Comparison of ENCODE assay signal across 8 cellular contexts in the genomic region with DNA sequence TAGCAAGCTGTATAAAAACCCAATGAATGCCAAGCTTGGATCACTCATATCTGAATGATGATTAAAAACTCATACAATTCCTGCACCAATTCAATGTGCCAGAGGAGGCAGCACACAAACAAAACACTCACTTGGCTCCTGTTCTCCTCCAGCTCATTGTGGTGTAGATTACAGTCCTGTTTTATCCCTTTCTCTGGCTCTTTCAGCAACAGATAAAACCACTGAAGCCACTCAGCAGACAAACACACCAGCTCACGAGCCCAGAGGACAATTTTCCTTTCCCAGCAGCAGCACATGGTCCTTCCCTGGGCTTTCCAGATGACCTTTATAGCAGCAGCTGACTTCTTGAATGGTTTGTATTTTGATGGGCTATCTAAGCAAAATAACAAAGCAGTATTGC.
DNase-seq lines count a peak whose midpoint lies in the region; ATAC-seq, FAIRE-seq and TF ChIP-seq lines count a peak whose summit lies in the region.

No MANE protein-coding gene starts in this region.

- no peaks in the 10 kb centered on the region for H3K9me3 ChIP-seq in prostate gland

- H3K4me3 Mint-ChIP-seq in HFFc6, result no peak overlapping the region

- H3K9me3 Mint-ChIP-seq in HFFc6, result peaks cover 26% of the 10 kb centered on the region

- no peaks in the 10 kb centered on the region for H3K4me1 ChIP-seq in prostate gland (replicated peaks)

- H3K27ac ChIP-seq in prostate gland, result no peak overlapping the region

- no peak for TF ChIP-seq POLR2A in prostate gland (IDR thresholded peaks at IDR 0.05)

- H3K36me3 Mint-ChIP-seq in HFFc6 (ENCODE audit: low read depth), result no peaks in the 10 kb centered on the region

- CTCF ChIA-PET in AG04449 (lab: Yijun Ruan, JAX), result no interaction called here
- CTCF ChIA-PET in GM10248 (lab: Yijun Ruan, JAX), result no interaction called here

- H3K27ac Mint-ChIP-seq in HFFc6, result no peak overlapping the region

- no peaks in the 10 kb centered on the region for H3K27me3 ChIP-seq in prostate gland (replicated peaks; ENCODE audit: insufficient read depth)

- POLR2A ChIA-PET in AG04449 (lab: Yijun Ruan, JAX) (no interaction called here), GM10248 (lab: Yijun Ruan, JAX) (no interaction called here)

- H3K27me3 Mint-ChIP-seq in HFFc6 (ENCODE audit: insufficient read depth), result no peaks in the 10 kb centered on the region

- H3K4me1 Mint-ChIP-seq in HFFc6 (ENCODE audit: low read depth), result no peaks in the 10 kb centered on the region

- peak; percentile 72 for FAIRE-seq in GM19239 (lab: Jason Lieb, UNC)

- no peak for DNase-seq in AG04449 (ENCODE audit: low read depth, low spot score)
- no peak for DNase-seq in GM19239 (ENCODE audit: insufficient read length, low spot score)
- peak; percentile 16 for DNase-seq in iPS DF 4.7 (ENCODE audit: extremely low read depth, low spot score)
- no peak for DNase-seq in GM10248 (ENCODE audit: extremely low spot score)
- DNase-seq in prostate gland (ENCODE audit: low spot score), result no peak
- no peak for DNase-seq in GM19238 (ENCODE audit: insufficient read length, low spot score)
- DNase-seq in HFFc6, result no peak

- H3K36me3 ChIP-seq in prostate gland, result no peaks in the 10 kb centered on the region

- WGBS in prostate gland, result 35% methylated on average over 1 of the region's 1 CpG

- H3K4me3 ChIP-seq in AG04449 (ENCODE audit: low read depth, low read length) (no peak overlapping the region), prostate gland (no peak overlapping the region)

- ATAC-seq in SK-N-SH treated with all-trans-retinoic acid at 6 μM for 48 hours, result peak; percentile 86

- TF ChIP-seq CTCF in AG04449 (IDR thresholded peaks at IDR 0.05; ENCODE audit: insufficient read depth, low read length, missing control alignments) (peak; percentile 34), GM10248 (IDR thresholded peaks at IDR 0.05; ENCODE audit: control extremely low read depth, extremely low read depth, low read depth, missing control alignments) (no peak), prostate gland (IDR thresholded peaks at IDR 0.05) (no peak), HFFc6 (IDR thresholded peaks at IDR 0.05) (no peak)

- intact Hi-C loops in prostate gland (cut with DNase I), result no loop called here

TF ChIP-seq in SK-N-SH treated with all-trans-retinoic acid at 6 μM for 48 hours, 23 proteins besides CTCF, POLR2A, EP300 and RAD21:
- TF ChIP-seq, protein P1, sequence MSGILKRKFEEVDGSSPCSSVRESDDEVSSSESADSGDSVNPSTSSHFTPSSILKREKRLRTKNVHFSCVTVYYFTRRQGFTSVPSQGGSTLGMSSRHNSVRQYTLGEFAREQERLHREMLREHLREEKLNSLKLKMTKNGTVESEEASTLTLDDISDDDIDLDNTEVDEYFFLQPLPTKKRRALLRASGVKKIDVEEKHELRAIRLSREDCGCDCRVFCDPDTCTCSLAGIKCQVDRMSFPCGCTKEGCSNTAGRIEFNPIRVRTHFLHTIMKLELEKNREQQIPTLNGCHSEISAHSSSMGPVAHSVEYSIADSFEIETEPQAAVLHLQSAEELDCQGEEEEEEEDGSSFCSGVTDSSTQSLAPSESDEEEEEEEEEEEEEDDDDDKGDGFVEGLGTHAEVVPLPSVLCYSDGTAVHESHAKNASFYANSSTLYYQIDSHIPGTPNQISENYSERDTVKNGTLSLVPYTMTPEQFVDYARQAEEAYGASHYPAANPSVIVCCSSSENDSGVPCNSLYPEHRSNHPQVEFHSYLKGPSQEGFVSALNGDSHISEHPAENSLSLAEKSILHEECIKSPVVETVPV (CRISPR knock-in tag; IDR thresholded peaks at IDR 0.05), result no peak
- peak; percentile 76 for TF ChIP-seq TCF4 (CRISPR knock-in tag; IDR thresholded peaks at IDR 0.05; ENCODE audit: borderline replicate concordance)
- TF ChIP-seq BACH2 (CRISPR knock-in tag; IDR thresholded peaks at IDR 0.05; ENCODE audit: borderline replicate concordance), result no peak
